1 cellular context compared by ENCODE assay signal in the genomic region with DNA sequence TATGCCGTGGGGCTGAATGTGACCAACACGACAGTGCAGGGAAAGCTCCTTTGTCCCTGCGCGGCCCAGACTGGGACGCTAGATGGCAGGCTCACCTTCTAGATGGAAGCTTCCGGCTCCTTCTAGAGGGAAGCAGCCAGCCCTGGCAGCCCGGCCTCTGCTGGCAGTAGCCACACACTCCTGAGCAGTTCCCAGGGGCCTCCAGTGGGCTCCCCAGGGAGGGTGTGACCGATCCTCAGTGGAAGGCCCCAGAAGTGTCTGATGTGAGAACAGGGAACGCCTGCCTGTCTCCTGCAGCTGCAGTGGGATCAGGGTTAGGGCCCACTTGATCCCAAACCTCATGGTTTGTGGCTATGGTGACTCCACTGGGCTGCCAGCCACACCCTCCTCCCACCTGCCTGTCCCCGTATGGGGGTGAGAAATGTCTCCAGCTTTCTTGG.
TF ChIP-seq lines count a peak whose summit lies in the region.

No MANE protein-coding gene starts in this region.

TF ChIP-seq in HepG2, 621 proteins besides CTCF, POLR2A, EP300 and RAD21 (continued from another document and continues in another):
- TF ChIP-seq ZSCAN21 (CRISPR knock-in tag; IDR thresholded peaks at IDR 0.05; ENCODE audit: borderline replicate concordance), result peak; percentile 31; the same call in 1 of the 2 replicates
- TF ChIP-seq ZNF264 (CRISPR knock-in tag; IDR thresholded peaks at IDR 0.05), result no peak
- no peak for TF ChIP-seq ATF1 (CRISPR knock-in tag; IDR thresholded peaks at IDR 0.05)
- TF ChIP-seq, protein P1, sequence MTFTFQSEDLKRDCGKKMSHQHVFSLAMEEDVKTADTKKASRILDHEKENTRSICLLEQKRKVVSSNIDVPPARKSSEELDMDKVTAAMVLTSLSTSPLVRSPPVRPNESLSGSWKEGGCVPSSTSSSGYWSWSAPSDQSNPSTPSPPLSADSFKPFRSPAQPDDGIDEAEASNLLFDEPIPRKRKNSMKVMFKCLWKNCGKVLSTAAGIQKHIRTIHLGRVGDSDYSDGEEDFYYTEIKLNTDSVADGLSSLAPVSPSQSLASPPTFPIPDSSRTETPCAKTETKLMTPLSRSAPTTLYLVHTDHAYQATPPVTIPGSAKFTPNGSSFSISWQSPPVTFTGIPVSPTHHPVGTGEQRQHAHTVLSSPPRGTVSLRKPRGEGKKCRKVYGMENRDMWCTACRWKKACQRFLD (CRISPR knock-in tag; IDR thresholded peaks at IDR 0.05; ENCODE audit: borderline replicate concordance), result no peak
- TF ChIP-seq ZFP90 (CRISPR knock-in tag; IDR thresholded peaks at IDR 0.05; ENCODE audit: borderline replicate concordance), result no peak
- TF ChIP-seq ZNF564 (CRISPR knock-in tag; IDR thresholded peaks at IDR 0.05), result no peak
- no peak for TF ChIP-seq ZNF432 (CRISPR knock-in tag; IDR thresholded peaks at IDR 0.05; ENCODE audit: borderline replicate concordance)
- no peak for TF ChIP-seq ZNF577 (CRISPR knock-in tag; IDR thresholded peaks at IDR 0.05; ENCODE audit: borderline replicate concordance, low read depth)
- TF ChIP-seq MIER3 (CRISPR knock-in tag; IDR thresholded peaks at IDR 0.05; ENCODE audit: borderline replicate concordance), result peak; percentile 86
- TF ChIP-seq, protein P2, sequence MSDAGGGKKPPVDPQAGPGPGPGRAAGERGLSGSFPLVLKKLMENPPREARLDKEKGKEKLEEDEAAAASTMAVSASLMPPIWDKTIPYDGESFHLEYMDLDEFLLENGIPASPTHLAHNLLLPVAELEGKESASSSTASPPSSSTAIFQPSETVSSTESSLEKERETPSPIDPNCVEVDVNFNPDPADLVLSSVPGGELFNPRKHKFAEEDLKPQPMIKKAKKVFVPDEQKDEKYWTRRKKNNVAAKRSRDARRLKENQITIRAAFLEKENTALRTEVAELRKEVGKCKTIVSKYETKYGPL (CRISPR knock-in tag; IDR thresholded peaks at IDR 0.05), result no peak
- no peak for TF ChIP-seq MED8 (CRISPR knock-in tag; IDR thresholded peaks at IDR 0.05; ENCODE audit: insufficient replicate concordance)
- peak; percentile 69 for TF ChIP-seq ZMYM4 (CRISPR knock-in tag; IDR thresholded peaks at IDR 0.05)
- TF ChIP-seq, protein P3, sequence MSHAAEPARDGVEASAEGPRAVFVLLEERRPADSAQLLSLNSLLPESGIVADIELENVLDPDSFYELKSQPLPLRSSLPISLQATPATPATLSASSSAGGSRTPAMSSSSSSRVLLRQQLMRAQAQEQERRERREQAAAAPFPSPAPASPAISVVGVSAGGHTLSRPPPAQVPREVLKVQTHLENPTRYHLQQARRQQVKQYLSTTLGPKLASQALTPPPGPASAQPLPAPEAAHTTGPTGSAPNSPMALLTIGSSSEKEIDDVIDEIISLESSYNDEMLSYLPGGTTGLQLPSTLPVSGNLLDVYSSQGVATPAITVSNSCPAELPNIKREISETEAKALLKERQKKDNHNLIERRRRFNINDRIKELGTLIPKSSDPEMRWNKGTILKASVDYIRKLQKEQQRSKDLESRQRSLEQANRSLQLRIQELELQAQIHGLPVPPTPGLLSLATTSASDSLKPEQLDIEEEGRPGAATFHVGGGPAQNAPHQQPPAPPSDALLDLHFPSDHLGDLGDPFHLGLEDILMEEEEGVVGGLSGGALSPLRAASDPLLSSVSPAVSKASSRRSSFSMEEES (CRISPR knock-in tag; IDR thresholded peaks at IDR 0.05), result 0 out of 2 replicates have a peak, but pooled peaks have one; percentile 27
- peak; percentile 21; the same call in 1 of the 2 replicates for TF ChIP-seq ZNF766 (CRISPR knock-in tag; IDR thresholded peaks at IDR 0.05; ENCODE audit: borderline replicate concordance)
- TF ChIP-seq, protein P4, sequence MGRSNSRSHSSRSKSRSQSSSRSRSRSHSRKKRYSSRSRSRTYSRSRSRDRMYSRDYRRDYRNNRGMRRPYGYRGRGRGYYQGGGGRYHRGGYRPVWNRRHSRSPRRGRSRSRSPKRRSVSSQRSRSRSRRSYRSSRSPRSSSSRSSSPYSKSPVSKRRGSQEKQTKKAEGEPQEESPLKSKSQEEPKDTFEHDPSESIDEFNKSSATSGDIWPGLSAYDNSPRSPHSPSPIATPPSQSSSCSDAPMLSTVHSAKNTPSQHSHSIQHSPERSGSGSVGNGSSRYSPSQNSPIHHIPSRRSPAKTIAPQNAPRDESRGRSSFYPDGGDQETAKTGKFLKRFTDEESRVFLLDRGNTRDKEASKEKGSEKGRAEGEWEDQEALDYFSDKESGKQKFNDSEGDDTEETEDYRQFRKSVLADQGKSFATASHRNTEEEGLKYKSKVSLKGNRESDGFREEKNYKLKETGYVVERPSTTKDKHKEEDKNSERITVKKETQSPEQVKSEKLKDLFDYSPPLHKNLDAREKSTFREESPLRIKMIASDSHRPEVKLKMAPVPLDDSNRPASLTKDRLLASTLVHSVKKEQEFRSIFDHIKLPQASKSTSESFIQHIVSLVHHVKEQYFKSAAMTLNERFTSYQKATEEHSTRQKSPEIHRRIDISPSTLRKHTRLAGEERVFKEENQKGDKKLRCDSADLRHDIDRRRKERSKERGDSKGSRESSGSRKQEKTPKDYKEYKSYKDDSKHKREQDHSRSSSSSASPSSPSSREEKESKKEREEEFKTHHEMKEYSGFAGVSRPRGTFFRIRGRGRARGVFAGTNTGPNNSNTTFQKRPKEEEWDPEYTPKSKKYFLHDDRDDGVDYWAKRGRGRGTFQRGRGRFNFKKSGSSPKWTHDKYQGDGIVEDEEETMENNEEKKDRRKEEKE (IDR thresholded peaks at IDR 0.05), result no peak
- no peak for TF ChIP-seq TOPORS (CRISPR knock-in tag; IDR thresholded peaks at IDR 0.05)
- TF ChIP-seq MATR3 (CRISPR knock-in tag; IDR thresholded peaks at IDR 0.05), result no peak
- TF ChIP-seq NFE2L2 (IDR thresholded peaks at IDR 0.05; ENCODE audit: low read length), result peak; percentile 16; the same call in 1 of the 2 replicates
- TF ChIP-seq, protein P5, sequence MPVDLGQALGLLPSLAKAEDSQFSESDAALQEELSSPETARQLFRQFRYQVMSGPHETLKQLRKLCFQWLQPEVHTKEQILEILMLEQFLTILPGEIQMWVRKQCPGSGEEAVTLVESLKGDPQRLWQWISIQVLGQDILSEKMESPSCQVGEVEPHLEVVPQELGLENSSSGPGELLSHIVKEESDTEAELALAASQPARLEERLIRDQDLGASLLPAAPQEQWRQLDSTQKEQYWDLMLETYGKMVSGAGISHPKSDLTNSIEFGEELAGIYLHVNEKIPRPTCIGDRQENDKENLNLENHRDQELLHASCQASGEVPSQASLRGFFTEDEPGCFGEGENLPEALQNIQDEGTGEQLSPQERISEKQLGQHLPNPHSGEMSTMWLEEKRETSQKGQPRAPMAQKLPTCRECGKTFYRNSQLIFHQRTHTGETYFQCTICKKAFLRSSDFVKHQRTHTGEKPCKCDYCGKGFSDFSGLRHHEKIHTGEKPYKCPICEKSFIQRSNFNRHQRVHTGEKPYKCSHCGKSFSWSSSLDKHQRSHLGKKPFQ (CRISPR knock-in tag; IDR thresholded peaks at IDR 0.05; ENCODE audit: insufficient replicate concordance), result no peak
- peak; percentile 88 for TF ChIP-seq ELF3 (CRISPR knock-in tag; IDR thresholded peaks at IDR 0.05)
- TF ChIP-seq, protein P6, sequence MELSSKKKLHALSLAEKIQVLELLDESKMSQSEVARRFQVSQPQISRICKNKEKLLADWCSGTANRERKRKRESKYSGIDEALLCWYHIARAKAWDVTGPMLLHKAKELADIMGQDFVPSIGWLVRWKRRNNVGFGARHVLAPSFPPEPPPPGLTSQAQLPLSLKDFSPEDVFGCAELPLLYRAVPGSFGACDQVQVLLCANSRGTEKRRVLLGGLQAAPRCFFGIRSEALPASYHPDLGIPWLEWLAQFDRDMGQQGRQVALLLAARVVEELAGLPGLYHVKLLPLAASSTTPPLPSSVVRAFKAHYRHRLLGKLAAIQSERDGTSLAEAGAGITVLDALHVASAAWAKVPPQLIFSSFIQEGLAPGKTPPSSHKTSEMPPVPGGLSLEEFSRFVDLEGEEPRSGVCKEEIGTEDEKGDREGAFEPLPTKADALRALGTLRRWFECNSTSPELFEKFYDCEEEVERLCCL (CRISPR knock-in tag; IDR thresholded peaks at IDR 0.05; ENCODE audit: borderline replicate concordance), result no peak
- TF ChIP-seq, protein P7, sequence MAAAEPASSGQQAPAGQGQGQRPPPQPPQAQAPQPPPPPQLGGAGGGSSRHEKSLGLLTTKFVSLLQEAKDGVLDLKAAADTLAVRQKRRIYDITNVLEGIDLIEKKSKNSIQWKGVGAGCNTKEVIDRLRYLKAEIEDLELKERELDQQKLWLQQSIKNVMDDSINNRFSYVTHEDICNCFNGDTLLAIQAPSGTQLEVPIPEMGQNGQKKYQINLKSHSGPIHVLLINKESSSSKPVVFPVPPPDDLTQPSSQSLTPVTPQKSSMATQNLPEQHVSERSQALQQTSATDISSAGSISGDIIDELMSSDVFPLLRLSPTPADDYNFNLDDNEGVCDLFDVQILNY (CRISPR knock-in tag; conservative IDR thresholded peaks at IDR 0.05), result no peak
- TF ChIP-seq, protein P8, sequence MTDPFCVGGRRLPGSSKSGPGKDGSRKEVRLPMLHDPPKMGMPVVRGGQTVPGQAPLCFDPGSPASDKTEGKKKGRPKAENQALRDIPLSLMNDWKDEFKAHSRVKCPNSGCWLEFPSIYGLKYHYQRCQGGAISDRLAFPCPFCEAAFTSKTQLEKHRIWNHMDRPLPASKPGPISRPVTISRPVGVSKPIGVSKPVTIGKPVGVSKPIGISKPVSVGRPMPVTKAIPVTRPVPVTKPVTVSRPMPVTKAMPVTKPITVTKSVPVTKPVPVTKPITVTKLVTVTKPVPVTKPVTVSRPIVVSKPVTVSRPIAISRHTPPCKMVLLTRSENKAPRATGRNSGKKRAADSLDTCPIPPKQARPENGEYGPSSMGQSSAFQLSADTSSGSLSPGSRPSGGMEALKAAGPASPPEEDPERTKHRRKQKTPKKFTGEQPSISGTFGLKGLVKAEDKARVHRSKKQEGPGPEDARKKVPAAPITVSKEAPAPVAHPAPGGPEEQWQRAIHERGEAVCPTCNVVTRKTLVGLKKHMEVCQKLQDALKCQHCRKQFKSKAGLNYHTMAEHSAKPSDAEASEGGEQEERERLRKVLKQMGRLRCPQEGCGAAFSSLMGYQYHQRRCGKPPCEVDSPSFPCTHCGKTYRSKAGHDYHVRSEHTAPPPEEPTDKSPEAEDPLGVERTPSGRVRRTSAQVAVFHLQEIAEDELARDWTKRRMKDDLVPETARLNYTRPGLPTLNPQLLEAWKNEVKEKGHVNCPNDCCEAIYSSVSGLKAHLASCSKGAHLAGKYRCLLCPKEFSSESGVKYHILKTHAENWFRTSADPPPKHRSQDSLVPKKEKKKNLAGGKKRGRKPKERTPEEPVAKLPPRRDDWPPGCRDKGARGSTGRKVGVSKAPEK (CRISPR knock-in tag; IDR thresholded peaks at IDR 0.05; ENCODE audit: borderline replicate concordance), result peak; percentile 46; the same call in 1 of the 2 replicates
- no peak for TF ChIP-seq NCOR1 (IDR thresholded peaks at IDR 0.05; ENCODE audit: borderline replicate concordance, low read length)
- TF ChIP-seq FOSL1 (CRISPR knock-in tag; IDR thresholded peaks at IDR 0.05; ENCODE audit: borderline replicate concordance), result no peak
- 0 out of 2 replicates have a peak, but pooled peaks have one; percentile 39 for TF ChIP-seq ARHGAP35 (CRISPR knock-in tag; IDR thresholded peaks at IDR 0.05; ENCODE audit: borderline replicate concordance)
- TF ChIP-seq RBM39 (IDR thresholded peaks at IDR 0.05; ENCODE audit: low read depth, low read length, poor library complexity, severe bottlenecking), result peak; percentile 29
- TF ChIP-seq CBX1 (IDR thresholded peaks at IDR 0.05; ENCODE audit: low read depth), result no peak
- TF ChIP-seq DNMT3B (CRISPR knock-in tag; conservative IDR thresholded peaks at IDR 0.05), result no peak
- TF ChIP-seq, protein P9, sequence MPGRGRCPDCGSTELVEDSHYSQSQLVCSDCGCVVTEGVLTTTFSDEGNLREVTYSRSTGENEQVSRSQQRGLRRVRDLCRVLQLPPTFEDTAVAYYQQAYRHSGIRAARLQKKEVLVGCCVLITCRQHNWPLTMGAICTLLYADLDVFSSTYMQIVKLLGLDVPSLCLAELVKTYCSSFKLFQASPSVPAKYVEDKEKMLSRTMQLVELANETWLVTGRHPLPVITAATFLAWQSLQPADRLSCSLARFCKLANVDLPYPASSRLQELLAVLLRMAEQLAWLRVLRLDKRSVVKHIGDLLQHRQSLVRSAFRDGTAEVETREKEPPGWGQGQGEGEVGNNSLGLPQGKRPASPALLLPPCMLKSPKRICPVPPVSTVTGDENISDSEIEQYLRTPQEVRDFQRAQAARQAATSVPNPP (CRISPR knock-in tag; IDR thresholded peaks at IDR 0.05), result no peak
- TF ChIP-seq TP53 (CRISPR knock-in tag; conservative IDR thresholded peaks at IDR 0.05), result no peak
- peak; percentile 37; the same call in 1 of the 2 replicates for TF ChIP-seq RFXAP (CRISPR knock-in tag; IDR thresholded peaks at IDR 0.05; ENCODE audit: borderline replicate concordance)
- TF ChIP-seq, protein P10, sequence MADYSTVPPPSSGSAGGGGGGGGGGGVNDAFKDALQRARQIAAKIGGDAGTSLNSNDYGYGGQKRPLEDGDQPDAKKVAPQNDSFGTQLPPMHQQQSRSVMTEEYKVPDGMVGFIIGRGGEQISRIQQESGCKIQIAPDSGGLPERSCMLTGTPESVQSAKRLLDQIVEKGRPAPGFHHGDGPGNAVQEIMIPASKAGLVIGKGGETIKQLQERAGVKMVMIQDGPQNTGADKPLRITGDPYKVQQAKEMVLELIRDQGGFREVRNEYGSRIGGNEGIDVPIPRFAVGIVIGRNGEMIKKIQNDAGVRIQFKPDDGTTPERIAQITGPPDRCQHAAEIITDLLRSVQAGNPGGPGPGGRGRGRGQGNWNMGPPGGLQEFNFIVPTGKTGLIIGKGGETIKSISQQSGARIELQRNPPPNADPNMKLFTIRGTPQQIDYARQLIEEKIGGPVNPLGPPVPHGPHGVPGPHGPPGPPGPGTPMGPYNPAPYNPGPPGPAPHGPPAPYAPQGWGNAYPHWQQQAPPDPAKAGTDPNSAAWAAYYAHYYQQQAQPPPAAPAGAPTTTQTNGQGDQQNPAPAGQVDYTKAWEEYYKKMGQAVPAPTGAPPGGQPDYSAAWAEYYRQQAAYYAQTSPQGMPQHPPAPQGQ (CRISPR knock-in tag; IDR thresholded peaks at IDR 0.05; ENCODE audit: borderline replicate concordance), result no peak
- TF ChIP-seq, protein P11, sequence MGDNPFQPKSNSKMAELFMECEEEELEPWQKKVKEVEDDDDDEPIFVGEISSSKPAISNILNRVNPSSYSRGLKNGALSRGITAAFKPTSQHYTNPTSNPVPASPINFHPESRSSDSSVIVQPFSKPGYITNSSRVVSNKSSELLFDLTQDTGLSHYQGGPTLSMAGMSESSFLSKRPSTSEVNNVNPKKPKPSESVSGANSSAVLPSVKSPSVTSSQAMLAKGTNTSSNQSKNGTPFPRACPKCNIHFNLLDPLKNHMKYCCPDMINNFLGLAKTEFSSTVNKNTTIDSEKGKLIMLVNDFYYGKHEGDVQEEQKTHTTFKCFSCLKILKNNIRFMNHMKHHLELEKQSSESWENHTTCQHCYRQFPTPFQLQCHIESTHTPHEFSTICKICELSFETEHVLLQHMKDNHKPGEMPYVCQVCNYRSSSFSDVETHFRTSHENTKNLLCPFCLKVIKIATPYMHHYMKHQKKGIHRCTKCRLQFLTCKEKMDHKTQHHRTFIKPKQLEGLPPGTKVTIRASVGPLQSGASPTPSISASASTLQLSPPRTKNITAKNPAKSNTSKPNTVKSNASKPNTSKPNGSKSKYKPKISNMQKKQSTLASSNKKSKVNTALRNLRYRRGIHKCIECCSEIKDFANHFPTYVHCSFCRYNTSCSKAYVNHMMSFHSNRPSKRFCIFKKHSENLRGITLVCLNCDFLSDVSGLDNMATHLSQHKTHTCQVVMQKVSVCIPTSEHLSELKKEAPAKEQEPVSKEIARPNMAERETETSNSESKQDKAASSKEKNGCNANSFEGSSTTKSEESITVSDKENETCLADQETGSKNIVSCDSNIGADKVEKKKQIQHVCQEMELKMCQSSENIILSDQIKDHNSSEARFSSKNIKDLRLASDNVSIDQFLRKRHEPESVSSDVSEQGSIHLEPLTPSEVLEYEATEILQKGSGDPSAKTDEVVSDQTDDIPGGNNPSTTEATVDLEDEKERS (CRISPR knock-in tag; IDR thresholded peaks at IDR 0.05), result no peak
- TF ChIP-seq GFI1 (CRISPR knock-in tag; IDR thresholded peaks at IDR 0.05; ENCODE audit: borderline replicate concordance), result peak; percentile 59; the same call in 1 of the 2 replicates
- TF ChIP-seq MEIS2 (CRISPR knock-in tag; IDR thresholded peaks at IDR 0.05), result peak; percentile 60; the same call in 1 of the 2 replicates
- TF ChIP-seq ZNF205 (CRISPR knock-in tag; IDR thresholded peaks at IDR 0.05), result peak; percentile 78
